1 cellular context compared by ENCODE assay signal in genomic region chr17:9594065-9594464, GRCh38.
TF ChIP-seq lines count a peak whose summit lies in the region.

No MANE protein-coding gene starts in this region.

TF ChIP-seq in GM23338, 12 proteins besides CTCF, POLR2A, EP300 and RAD21 (continued from another document):
- TF ChIP-seq, protein P1, sequence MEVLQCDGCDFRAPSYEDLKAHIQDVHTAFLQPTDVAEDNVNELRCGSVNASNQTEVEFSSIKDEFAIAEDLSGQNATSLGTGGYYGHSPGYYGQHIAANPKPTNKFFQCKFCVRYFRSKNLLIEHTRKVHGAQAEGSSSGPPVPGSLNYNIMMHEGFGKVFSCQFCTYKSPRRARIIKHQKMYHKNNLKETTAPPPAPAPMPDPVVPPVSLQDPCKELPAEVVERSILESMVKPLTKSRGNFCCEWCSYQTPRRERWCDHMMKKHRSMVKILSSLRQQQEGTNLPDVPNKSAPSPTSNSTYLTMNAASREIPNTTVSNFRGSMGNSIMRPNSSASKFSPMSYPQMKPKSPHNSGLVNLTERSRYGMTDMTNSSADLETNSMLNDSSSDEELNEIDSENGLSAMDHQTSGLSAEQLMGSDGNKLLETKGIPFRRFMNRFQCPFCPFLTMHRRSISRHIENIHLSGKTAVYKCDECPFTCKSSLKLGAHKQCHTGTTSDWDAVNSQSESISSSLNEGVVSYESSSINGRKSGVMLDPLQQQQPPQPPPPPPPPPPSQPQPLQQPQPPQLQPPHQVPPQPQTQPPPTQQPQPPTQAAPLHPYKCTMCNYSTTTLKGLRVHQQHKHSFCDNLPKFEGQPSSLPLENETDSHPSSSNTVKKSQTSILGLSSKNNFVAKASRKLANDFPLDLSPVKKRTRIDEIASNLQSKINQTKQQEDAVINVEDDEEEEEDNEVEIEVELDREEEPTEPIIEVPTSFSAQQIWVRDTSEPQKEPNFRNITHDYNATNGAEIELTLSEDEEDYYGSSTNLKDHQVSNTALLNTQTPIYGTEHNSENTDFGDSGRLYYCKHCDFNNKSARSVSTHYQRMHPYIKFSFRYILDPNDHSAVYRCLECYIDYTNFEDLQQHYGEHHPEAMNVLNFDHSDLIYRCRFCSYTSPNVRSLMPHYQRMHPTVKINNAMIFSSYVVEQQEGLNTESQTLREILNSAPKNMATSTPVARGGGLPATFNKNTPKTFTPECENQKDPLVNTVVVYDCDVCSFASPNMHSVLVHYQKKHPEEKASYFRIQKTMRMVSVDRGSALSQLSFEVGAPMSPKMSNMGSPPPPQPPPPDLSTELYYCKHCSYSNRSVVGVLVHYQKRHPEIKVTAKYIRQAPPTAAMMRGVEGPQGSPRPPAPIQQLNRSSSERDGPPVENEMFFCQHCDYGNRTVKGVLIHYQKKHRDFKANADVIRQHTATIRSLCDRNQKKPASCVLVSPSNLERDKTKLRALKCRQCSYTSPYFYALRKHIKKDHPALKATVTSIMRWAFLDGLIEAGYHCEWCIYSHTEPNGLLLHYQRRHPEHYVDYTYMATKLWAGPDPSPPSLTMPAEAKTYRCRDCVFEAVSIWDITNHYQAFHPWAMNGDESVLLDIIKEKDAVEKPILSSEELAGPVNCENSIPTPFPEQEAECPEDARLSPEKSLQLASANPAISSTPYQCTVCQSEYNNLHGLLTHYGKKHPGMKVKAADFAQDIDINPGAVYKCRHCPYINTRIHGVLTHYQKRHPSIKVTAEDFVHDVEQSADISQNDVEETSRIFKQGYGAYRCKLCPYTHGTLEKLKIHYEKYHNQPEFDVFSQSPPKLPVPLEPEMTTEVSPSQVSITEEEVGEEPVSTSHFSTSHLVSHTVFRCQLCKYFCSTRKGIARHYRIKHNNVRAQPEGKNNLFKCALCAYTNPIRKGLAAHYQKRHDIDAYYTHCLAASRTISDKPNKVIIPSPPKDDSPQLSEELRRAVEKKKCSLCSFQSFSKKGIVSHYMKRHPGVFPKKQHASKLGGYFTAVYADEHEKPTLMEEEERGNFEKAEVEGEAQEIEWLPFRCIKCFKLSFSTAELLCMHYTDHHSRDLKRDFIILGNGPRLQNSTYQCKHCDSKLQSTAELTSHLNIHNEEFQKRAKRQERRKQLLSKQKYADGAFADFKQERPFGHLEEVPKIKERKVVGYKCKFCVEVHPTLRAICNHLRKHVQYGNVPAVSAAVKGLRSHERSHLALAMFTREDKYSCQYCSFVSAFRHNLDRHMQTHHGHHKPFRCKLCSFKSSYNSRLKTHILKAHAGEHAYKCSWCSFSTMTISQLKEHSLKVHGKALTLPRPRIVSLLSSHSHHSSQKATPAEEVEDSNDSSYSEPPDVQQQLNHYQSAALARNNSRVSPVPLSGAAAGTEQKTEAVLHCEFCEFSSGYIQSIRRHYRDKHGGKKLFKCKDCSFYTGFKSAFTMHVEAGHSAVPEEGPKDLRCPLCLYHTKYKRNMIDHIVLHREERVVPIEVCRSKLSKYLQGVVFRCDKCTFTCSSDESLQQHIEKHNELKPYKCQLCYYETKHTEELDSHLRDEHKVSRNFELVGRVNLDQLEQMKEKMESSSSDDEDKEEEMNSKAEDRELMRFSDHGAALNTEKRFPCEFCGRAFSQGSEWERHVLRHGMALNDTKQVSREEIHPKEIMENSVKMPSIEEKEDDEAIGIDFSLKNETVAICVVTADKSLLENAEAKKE (CRISPR knock-in tag; IDR thresholded peaks at IDR 0.05) = no peak
